9 cellular contexts compared by ENCODE assay signal in genomic region chr19:41691268-41691970, GRCh38. TPM values are rescaled to one million over a fixed set of nuclear protein-coding genes. Genes with fewer than 3 reads are reported as not detected.
A peak's percentile ranks its signal among the peaks of the same experiment; 100 is the strongest.
DNase-seq lines count a peak whose midpoint lies in the region; ATAC-seq, FAIRE-seq and TF ChIP-seq lines count a peak whose summit lies in the region.
"Had no signal": no experiment of that assay in that cellular context is flagged by ENCODE, and none has a peak within 500 bp of the region (broad histone marks: within the 10 kb centered on the region; RNA-seq: fewer than 3 reads in every experiment).

No MANE protein-coding gene starts in this region.

- DNase-seq in GM12892 (ENCODE audit: insufficient read length) (no peak), SK-N-SH (peak; percentile 67), fibroblast of villous mesenchyme (ENCODE audit: low read depth) (no peak), caudate nucleus (lab: John Stamatoyannopoulos, UW) (no peak), NCI-H128 (lab: John Stamatoyannopoulos, UW; ENCODE audit: unreplicated experiment) (no peak)

- no peak for TF ChIP-seq RAD21 in SK-N-SH (IDR thresholded peaks at IDR 0.05; ENCODE audit: low read length)

- CTCF ChIA-PET in SK-N-SH (lab: Yijun Ruan, JAX): interaction anchor here (0.6 to 2.7 kb wide), 12 partner anchors 9 to 126 kb away, joined by 3 to 19 read pairs (median 4); no protein-coding TSS in a partner anchor

- H3K4me3 ChIP-seq in SK-N-SH (ENCODE audit: low read depth in 2 of 2, low read length in 1 of 2) (peak overlapping the region in 1 of 2 experiments; percentile 35; a peak in 1 of 4 replicates), fibroblast of villous mesenchyme (ENCODE audit: low read depth, low read length) (no peak overlapping the region)

- no peaks in the 10 kb centered on the region for H3K27me3 ChIP-seq in SK-N-SH (ENCODE audit: insufficient read depth)

- POLR2A ChIA-PET in SK-N-SH (lab: Yijun Ruan, JAX): no interaction called here

- no peaks in the 10 kb centered on the region for H3K9me2 ChIP-seq in SK-N-SH

- H3K36me3 ChIP-seq in SK-N-SH (replicated peaks in 1 of 2; ENCODE audit: control insufficient read depth in 1 of 2, insufficient read depth in 2 of 2, low read length in 1 of 2): no peaks in the 10 kb centered on the region

- no peak for TF ChIP-seq EP300 in SK-N-SH (IDR thresholded peaks at IDR 0.05; ENCODE audit: borderline replicate concordance in 1 of 2, low read depth in 1 of 2, low read length in 1 of 2)

- H3K9ac ChIP-seq in SK-N-SH: no peak overlapping the region

- H3F3A ChIP-seq in SK-N-SH (replicated peaks; ENCODE audit: insufficient read depth): no peaks in the 10 kb centered on the region

- no peaks in the 10 kb centered on the region for H3K79me2 ChIP-seq in SK-N-SH (ENCODE audit: insufficient read depth)

- H3K4me2 ChIP-seq in SK-N-SH: no peak overlapping the region

- ATAC-seq in GM18519 (IDR thresholded peaks at IDR 0.05; ENCODE audit: low FRiP score, unreplicated experiment): no peak
- ATAC-seq in HG03159 (IDR thresholded peaks at IDR 0.05; ENCODE audit: unreplicated experiment): no peak

- TF ChIP-seq POLR2A in GM12892 (IDR thresholded peaks at IDR 0.05; ENCODE audit: low read depth, low read length): no peak

- no peak overlapping the region for H3K27ac ChIP-seq in C4-2B
- no peak overlapping the region for H3K27ac ChIP-seq in SK-N-SH (ENCODE audit: low read depth in 2 of 2, low read length in 1 of 2)
- H3K27ac ChIP-seq in caudate nucleus (ENCODE audit: low read depth, low read length): no peak overlapping the region

- H4K20me1 ChIP-seq in SK-N-SH (ENCODE audit: insufficient read depth): no peaks in the 10 kb centered on the region

- H3K4me1 ChIP-seq in SK-N-SH (ENCODE audit: control insufficient read depth in 1 of 2, insufficient read depth in 2 of 2, low read depth in 1 of 2, low read length in 1 of 2): no peaks in the 10 kb centered on the region

- peak; percentile 46 for FAIRE-seq in GM12892 (lab: Jason Lieb, UNC)

- no peak overlapping the region for H2AFZ ChIP-seq in SK-N-SH (ENCODE audit: low read depth)

- no peaks in the 10 kb centered on the region for H3K9me3 ChIP-seq in SK-N-SH

- peak; percentile 71 for TF ChIP-seq CTCF in C4-2B (conservative IDR thresholded peaks at IDR 0.05)
- peak; percentile 63 for TF ChIP-seq CTCF in SK-N-SH (IDR thresholded peaks at IDR 0.05)
- TF ChIP-seq CTCF in fibroblast of villous mesenchyme (IDR thresholded peaks at IDR 0.05; ENCODE audit: insufficient read depth, low read depth, low read length): peak; percentile 62

- 6% methylated on average over 18 of the region's 20 CpGs for WGBS in SK-N-SH (ENCODE audit: low lambda C conversion rate)

TF ChIP-seq in SK-N-SH, 30 proteins besides CTCF, POLR2A, EP300 and RAD21:
- TF ChIP-seq POLR2AphosphoS5 (IDR thresholded peaks at IDR 0.05; ENCODE audit: low read depth, low read length) (no peak), YY1 (IDR thresholded peaks at IDR 0.05; ENCODE audit: low read depth) (no peak), SMC3 (IDR thresholded peaks at IDR 0.05; ENCODE audit: low read depth, low read length) (peak; percentile 13; the same call in 1 of the 2 replicates)

RNA-seq across cellular contexts. Expression of gene CEACAM7, which starts 3.3 kb away (rescaled TPM):
- polyA plus RNA-seq in GM12892 (2012; ENCODE audit: missing spikeins): not detected
- polyA plus RNA-seq in SK-N-SH (2012; rRNA removed): not detected in 2 replicates
- polyA plus RNA-seq in SK-N-SH (2012; cell fraction: cytosol; rRNA removed): not detected in 2 replicates
- not detected in 2 replicates for polyA plus RNA-seq in SK-N-SH (2012; cell fraction: nucleus; rRNA removed)
- not detected in 2 replicates for total RNA-seq in fibroblast of villous mesenchyme
- total RNA-seq: LHCN-M2 had no signal

RNA-seq across cellular contexts. Expression of gene CEACAM5, which starts 17.0 kb away (rescaled TPM):
- polyA plus RNA-seq in GM12892 (2012; ENCODE audit: missing spikeins): not detected
- polyA plus RNA-seq in SK-N-SH (2012; rRNA removed): not detected in 2 replicates
- not detected in 2 replicates for polyA plus RNA-seq in SK-N-SH (2012; cell fraction: cytosol; rRNA removed)
- polyA plus RNA-seq in SK-N-SH (2012; cell fraction: nucleus; rRNA removed): not detected in 2 replicates
- total RNA-seq in fibroblast of villous mesenchyme: not detected in 2 replicates
- total RNA-seq: LHCN-M2 had no signal
